ENCODE assay signal across 30 cellular contexts in the genomic region with DNA sequence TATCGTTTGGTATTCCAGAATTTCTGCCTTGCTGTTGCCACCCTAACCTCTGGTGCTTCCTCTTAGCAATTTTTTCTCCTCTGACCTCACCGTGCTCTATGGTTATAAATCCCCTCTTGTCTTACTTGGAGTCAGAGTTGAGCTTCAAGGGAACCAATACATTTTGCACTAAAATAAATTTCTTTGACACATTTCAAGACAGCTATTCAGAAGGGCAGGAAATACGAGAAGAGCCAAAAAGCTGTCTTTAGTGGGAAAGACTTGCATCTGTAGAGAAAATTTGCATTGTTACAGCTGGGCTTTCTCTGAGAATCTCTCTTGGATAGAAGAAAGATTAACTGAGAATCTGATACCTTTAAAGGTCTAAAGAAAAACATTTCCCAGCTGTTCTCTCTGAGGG. TPM values are rescaled to one million over a fixed set of nuclear protein-coding genes. Genes with fewer than 3 reads are reported as not detected.
DNase-seq lines count a peak whose midpoint lies in the region; ATAC-seq, FAIRE-seq and TF ChIP-seq lines count a peak whose summit lies in the region.
"Had no signal": no experiment of that assay in that cellular context is flagged by ENCODE, and none has a peak within 500 bp of the region (broad histone marks: within the 10 kb centered on the region; RNA-seq: fewer than 3 reads in every experiment).

No MANE protein-coding gene starts in this region.

- POLR2A ChIA-PET in MCF 10A (lab: Yijun Ruan, JAX) (interaction anchor here (1.2 kb wide), 1 partner anchor 77 kb away, joined by 3 read pairs; no protein-coding TSS in a partner anchor), endothelial cell of umbilical vein (lab: Charles Lee) (no interaction called here)

- no peaks in the 10 kb centered on the region for H3K27me3 Mint-ChIP-seq in MCF 10A (ENCODE audit: insufficient read depth, unreplicated experiment)
- H3K27me3 Mint-ChIP-seq in nephron progenitor cell (ENCODE audit: low read depth, poor library complexity): no peaks in the 10 kb centered on the region
- H3K27me3 Mint-ChIP-seq in osteocyte (ENCODE audit: unreplicated experiment): peaks cover 13% of the 10 kb centered on the region
- H3K27me3 Mint-ChIP-seq: activated CD4-positive, alpha-beta memory T cell treated with anti-CD3 and anti-CD28 coated beads for 36 hours; CD4-positive, alpha-beta T cell; stimulated activated naive CD8-positive, alpha-beta T cell treated with anti-CD3 and anti-CD28 coated beads, Interleukin-15, amount 100 ng/mL, for 72 hours had no signal

- dilution Hi-C loops in endothelial cell of umbilical vein (cut with MboI; ENCODE audit: extremely low pct_ligation_motif_present, low sequenced_read_pairs): no loop called here

- H3K9me1 ChIP-seq in endothelial cell of umbilical vein (replicated peaks; ENCODE audit: control insufficient read depth, extremely low read depth, insufficient read depth, low read length): no peaks in the 10 kb centered on the region

- H3K79me2 ChIP-seq in endothelial cell of umbilical vein (ENCODE audit: control insufficient read depth, insufficient read depth, low read length): no peaks in the 10 kb centered on the region

- no peak overlapping the region for H3K4me2 ChIP-seq in endothelial cell of umbilical vein (ENCODE audit: insufficient read depth, low read length)
- H3K4me2 ChIP-seq: KMS-11, neural progenitor cell had no signal

- no peaks in the 10 kb centered on the region for H3K9me3 Mint-ChIP-seq in MCF 10A (ENCODE audit: unreplicated experiment)
- peaks cover 25% of the 10 kb centered on the region for H3K9me3 Mint-ChIP-seq in nephron progenitor cell
- no peaks in the 10 kb centered on the region for H3K9me3 Mint-ChIP-seq in osteocyte (ENCODE audit: unreplicated experiment)
- H3K9me3 Mint-ChIP-seq: activated CD4-positive, alpha-beta memory T cell treated with anti-CD3 and anti-CD28 coated beads for 36 hours; activated T-cell treated with anti-CD3 and anti-CD28 coated beads, Interleukin-2, amount 50 U/mL, for 72 hours; brain; CD4-positive, alpha-beta T cell; immature natural killer cell; neural progenitor cell; stimulated activated naive CD8-positive, alpha-beta T cell treated with anti-CD3 and anti-CD28 coated beads, Interleukin-15, amount 100 ng/mL, for 72 hours had no signal

- H3K27me3 ChIP-seq in breast epithelium: no peaks in the 10 kb centered on the region
- H3K27me3 ChIP-seq in endothelial cell of umbilical vein (ENCODE audit: control insufficient read depth in 2 of 2, insufficient read depth in 2 of 2, low read length in 2 of 2): no peaks in the 10 kb centered on the region
- no peaks in the 10 kb centered on the region for H3K27me3 ChIP-seq in MG63
- H3K27me3 ChIP-seq: neural progenitor cell, tibial nerve had no signal

- no peak overlapping the region for H3K9ac ChIP-seq in endothelial cell of umbilical vein (replicated peaks; ENCODE audit: extremely low read depth, insufficient read depth, low read length)
- H3K9ac ChIP-seq: KMS-11, neural progenitor cell had no signal

- no peak for ATAC-seq in GM21526 (IDR thresholded peaks at IDR 0.05; ENCODE audit: low FRiP score, unreplicated experiment)
- ATAC-seq: activated T-cell treated with anti-CD3 and anti-CD28 coated beads, Interleukin-2, amount 50 U/mL, for 72 hours; stimulated activated naive CD8-positive, alpha-beta T cell treated with anti-CD3 and anti-CD28 coated beads, Interleukin-15, amount 100 ng/mL, for 72 hours; T-helper 17 cell had no signal

- DNase-seq in MCF 10A (ENCODE audit: unreplicated experiment) (no peak), breast epithelium (ENCODE audit: low spot score in 2 of 2) (no peak), endothelial cell of umbilical vein (ENCODE audit: low read depth, low spot score) (no peak), nephron progenitor cell (no peak), MG63 (no peak), osteocyte (ENCODE audit: extremely low spot score, unreplicated experiment) (no peak), EL (no peak)
- DNase-seq: 8988T; activated CD4-positive, alpha-beta memory T cell treated with anti-CD3 and anti-CD28 coated beads for 36 hours; activated CD4-positive, alpha-beta T cell treated with anti-CD3 and anti-CD28 coated beads for 1 hour; activated T-cell treated with anti-CD3 and anti-CD28 coated beads, Interleukin-2, amount 50 U/mL, for 72 hours; AML-193; CD4-positive, alpha-beta T cell; immature natural killer cell; NCI-H1417 treated with DMSO at 0.1 percent for 48 hours; NCI-H2029 treated with DMSO at 0.1 percent for 48 hours; NCI-H2227 treated with DMSO at 0.1 percent for 48 hours; NCI-H526 treated with DMSO at 0.1 percent for 48 hours; NK-92 treated with Interleukin-12 subunit alpha and Interleukin-12 subunit beta, amount 100 ng/mL, for 24 hours; stimulated activated CD8-positive, alpha-beta memory T cell treated with anti-CD3 and anti-CD28 coated beads, Interleukin-4, amount 100 ng/mL, for 48 hours; stimulated activated naive CD8-positive, alpha-beta T cell treated with anti-CD3 and anti-CD28 coated beads, Interleukin-15, amount 100 ng/mL, for 72 hours; T-helper 17 cell had no signal

- H2AFZ ChIP-seq in endothelial cell of umbilical vein (ENCODE audit: low read depth, low read length): no peak overlapping the region
- H2AFZ ChIP-seq: neural progenitor cell had no signal

- intact Hi-C loops in MCF 10A (cut with micrococcal nuclease): loop anchor here (5.0 kb wide), 1 partner anchor 414 kb away; no protein-coding TSS in a partner anchor
- intact Hi-C loops in breast epithelium (cut with DNase I; ENCODE audit: low total_unique reads): no loop called here
- intact Hi-C loops in endothelial cell of umbilical vein (cut with micrococcal nuclease): loop anchor here (5.0 kb wide), 1 partner anchor 274 kb away; no protein-coding TSS in a partner anchor

- H3K36me3 ChIP-seq in breast epithelium (no peaks in the 10 kb centered on the region), endothelial cell of umbilical vein (ENCODE audit: control insufficient read depth in 2 of 2, extremely low read depth in 1 of 2, insufficient read depth in 2 of 2, low read length in 2 of 2) (no peaks in the 10 kb centered on the region), MG63 (no peaks in the 10 kb centered on the region)
- H3K36me3 ChIP-seq: neural progenitor cell, tibial nerve had no signal

- H3K27ac ChIP-seq in breast epithelium (peak overlapping the region in 1 of 2 donors; percentile 23), endothelial cell of umbilical vein (ENCODE audit: insufficient read depth, low read depth, low read length) (no peak overlapping the region)
- H3K27ac ChIP-seq: KMS-11, neural progenitor cell had no signal

- no peaks in the 10 kb centered on the region for H3K9me3 ChIP-seq in breast epithelium
- no peaks in the 10 kb centered on the region for H3K9me3 ChIP-seq in endothelial cell of umbilical vein (replicated peaks; ENCODE audit: control insufficient read depth, insufficient read depth, low read length)
- H3K9me3 ChIP-seq in MG63: no peaks in the 10 kb centered on the region
- H3K9me3 ChIP-seq: tibial nerve had no signal

- H3K4me3 ChIP-seq in breast epithelium: no peak overlapping the region
- no peak overlapping the region for H3K4me3 ChIP-seq in endothelial cell of umbilical vein (replicated peaks in 1 of 3; ENCODE audit: insufficient read depth in 1 of 3, low read depth in 1 of 3, low read length in 3 of 3)
- H3K4me3 ChIP-seq in MG63: no peak overlapping the region
- H3K4me3 ChIP-seq: neural progenitor cell, tibial nerve had no signal

- TF ChIP-seq CTCF in MCF 10A (IDR thresholded peaks at IDR 0.05; ENCODE audit: unreplicated experiment) (no peak), breast epithelium (IDR thresholded peaks at IDR 0.05) (no peak), endothelial cell of umbilical vein (IDR thresholded peaks at IDR 0.05; ENCODE audit: extremely low read depth in 1 of 2, insufficient read depth in 1 of 2, low read depth in 1 of 2, low read length in 2 of 2) (no peak), nephron progenitor cell (IDR thresholded peaks at IDR 0.05) (no peak), osteocyte (IDR thresholded peaks at IDR 0.05) (no peak)

- H3K4me3 Mint-ChIP-seq in MCF 10A (ENCODE audit: unreplicated experiment) (no peak overlapping the region), nephron progenitor cell (no peak overlapping the region), osteocyte (ENCODE audit: unreplicated experiment) (no peak overlapping the region)
- H3K4me3 Mint-ChIP-seq: activated CD4-positive, alpha-beta memory T cell treated with anti-CD3 and anti-CD28 coated beads for 36 hours; activated T-cell treated with anti-CD3 and anti-CD28 coated beads, Interleukin-2, amount 50 U/mL, for 72 hours; brain; CD4-positive, alpha-beta T cell; immature natural killer cell; neural progenitor cell; stimulated activated naive CD8-positive, alpha-beta T cell treated with anti-CD3 and anti-CD28 coated beads, Interleukin-15, amount 100 ng/mL, for 72 hours; T-helper 17 cell had no signal

- peak overlapping the region; percentile 58 for H3K27ac Mint-ChIP-seq in MCF 10A (ENCODE audit: low read depth, unreplicated experiment)
- peak overlapping the region; percentile 64 for H3K27ac Mint-ChIP-seq in nephron progenitor cell
- H3K27ac Mint-ChIP-seq in osteocyte (ENCODE audit: unreplicated experiment): no peak overlapping the region
- H3K27ac Mint-ChIP-seq: activated CD4-positive, alpha-beta memory T cell treated with anti-CD3 and anti-CD28 coated beads for 36 hours; activated T-cell treated with anti-CD3 and anti-CD28 coated beads, Interleukin-2, amount 50 U/mL, for 72 hours; CD4-positive, alpha-beta T cell; immature natural killer cell; neural progenitor cell; stimulated activated naive CD8-positive, alpha-beta T cell treated with anti-CD3 and anti-CD28 coated beads, Interleukin-15, amount 100 ng/mL, for 72 hours; T-helper 17 cell had no signal

- CTCF ChIA-PET in MCF 10A (lab: Yijun Ruan, JAX): interaction anchor here (0.8 to 1.2 kb wide), 3 partner anchors 75 to 379 kb away, joined by 3 to 4 read pairs (median 4); no protein-coding TSS in a partner anchor
- CTCF ChIA-PET in endothelial cell of umbilical vein (lab: Charles Lee): interaction anchor here (1.2 kb wide), 1 partner anchor 76 kb away, joined by 3 read pairs; the partner anchor contains the start of gene AKR1C3

- FAIRE-seq in endothelial cell of umbilical vein (lab: Jason Lieb, UNC): peak; percentile 55
- FAIRE-seq: GM18507, GM19239, H1 had no signal

- H3K36me3 Mint-ChIP-seq in MCF 10A (ENCODE audit: insufficient read depth, unreplicated experiment) (no peaks in the 10 kb centered on the region), nephron progenitor cell (ENCODE audit: low read depth) (no peaks in the 10 kb centered on the region), osteocyte (ENCODE audit: unreplicated experiment) (no peaks in the 10 kb centered on the region)
- H3K36me3 Mint-ChIP-seq: activated CD4-positive, alpha-beta memory T cell treated with anti-CD3 and anti-CD28 coated beads for 36 hours; brain; immature natural killer cell; neural progenitor cell had no signal

- TF ChIP-seq POLR2A in breast epithelium (IDR thresholded peaks at IDR 0.05) (no peak), endothelial cell of umbilical vein (IDR thresholded peaks at IDR 0.05; ENCODE audit: low read depth, low read length) (no peak)

- no peaks in the 10 kb centered on the region for H4K20me1 ChIP-seq in endothelial cell of umbilical vein (replicated peaks; ENCODE audit: control insufficient read depth, extremely low read depth, insufficient read depth, low read length)

- H3K4me1 ChIP-seq in breast epithelium (no peaks in the 10 kb centered on the region), endothelial cell of umbilical vein (ENCODE audit: control insufficient read depth, extremely low read depth, insufficient read depth, low read length) (peaks cover 11% of the 10 kb centered on the region)

- H3K4me1 Mint-ChIP-seq in MCF 10A (ENCODE audit: insufficient read depth, unreplicated experiment) (peaks cover 47% of the 10 kb centered on the region), nephron progenitor cell (peaks cover 16% of the 10 kb centered on the region), osteocyte (ENCODE audit: unreplicated experiment) (no peaks in the 10 kb centered on the region)
- H3K4me1 Mint-ChIP-seq: immature natural killer cell; neural progenitor cell; stimulated activated naive CD8-positive, alpha-beta T cell treated with anti-CD3 and anti-CD28 coated beads, Interleukin-15, amount 100 ng/mL, for 72 hours had no signal

- BruUV-seq in MCF 10A (replicated peaks; lab: Mats Ljungman, UMichigan) (no TSS peak), endothelial cell of umbilical vein (replicated peaks; lab: Mats Ljungman, UMichigan) (no TSS peak)

RNA-seq across cellular contexts. Expression of gene AKR1C2, which starts 14.5 kb away (rescaled TPM):
- total RNA-seq in MCF 10A (2022) (19.7 and 21.1 TPM in 2 replicates), breast epithelium (100 to 1,000 TPM in 1 of 3 donors, 10 to 100 TPM in 2; 25.9 to 259 (median 25.9) TPM), endothelial cell of umbilical vein (0.16 and 1.7 TPM in 2 replicates), osteocyte (not detected in 2 replicates)
- polyA plus RNA-seq in endothelial cell of umbilical vein: 0.59 and 0.84 TPM in 2 replicates
- polyA plus RNA-seq in endothelial cell of umbilical vein (2011; cell fraction: cytosol; rRNA removed): 0.49 and 0.52 TPM in 2 replicates
- polyA plus RNA-seq in endothelial cell of umbilical vein (2011; cell fraction: nucleus; rRNA removed): 0.90 and 1.0 TPM in 2 replicates
- 0.13 and 0.38 TPM in 2 replicates for polyA plus RNA-seq in endothelial cell of umbilical vein (2012)
- polyA minus RNA-seq in endothelial cell of umbilical vein: 0.19 and 0.40 TPM in 2 replicates
- polyA minus RNA-seq in endothelial cell of umbilical vein (2011; cell fraction: cytosol; rRNA and poly(A)+ RNA removed): 3.6 TPM
- 0.29 TPM in 1 of 2 replicates, not detected in the other for polyA minus RNA-seq in endothelial cell of umbilical vein (2011; cell fraction: nucleus; rRNA and poly(A)+ RNA removed)
- total RNA-seq in MG63 (2014; rRNA removed; shearing (Covaris generic); ENCODE audit: low replicate concordance): 0.94 and 2.5 TPM in 2 replicates
- total RNA-seq: T-helper 17 cell had no signal
- polyA plus RNA-seq: immature natural killer cell had no signal

RNA-seq across cellular contexts. Expression of gene AKR1C1, which starts 54.9 kb away (rescaled TPM):
- total RNA-seq in MCF 10A (2022): 4.3 and 6.2 TPM in 2 replicates
- total RNA-seq in breast epithelium: 100 to 1,000 TPM in 1 of 3 donors, 10 to 100 TPM in 2; 24.1 to 214 (median 31.5) TPM
- total RNA-seq in endothelial cell of umbilical vein: 1.6 and 5.5 TPM in 2 replicates
- polyA plus RNA-seq in endothelial cell of umbilical vein: 1.5 and 1.6 TPM in 2 replicates
- 1.7 and 1.9 TPM in 2 replicates for polyA plus RNA-seq in endothelial cell of umbilical vein (2011; cell fraction: cytosol; rRNA removed)
- 9.1 and 12.9 TPM in 2 replicates for polyA plus RNA-seq in endothelial cell of umbilical vein (2011; cell fraction: nucleus; rRNA removed)
- polyA plus RNA-seq in endothelial cell of umbilical vein (2012): 0.54 and 0.87 TPM in 2 replicates
- 1.2 and 1.8 TPM in 2 replicates for polyA minus RNA-seq in endothelial cell of umbilical vein
- 1.8 TPM for polyA minus RNA-seq in endothelial cell of umbilical vein (2011; cell fraction: cytosol; rRNA and poly(A)+ RNA removed)
- 3.9 and 5.1 TPM in 2 replicates for polyA minus RNA-seq in endothelial cell of umbilical vein (2011; cell fraction: nucleus; rRNA and poly(A)+ RNA removed)
- 5.2 and 74.0 TPM in 2 replicates for total RNA-seq in MG63 (2014; rRNA removed; shearing (Covaris generic); ENCODE audit: low replicate concordance)
- 0.67 and 0.84 TPM in 2 replicates for total RNA-seq in osteocyte
- polyA plus RNA-seq: immature natural killer cell had no signal
